Comparison of ENCODE assay signal across 15 cellular contexts in genomic region chr2:214816135-214816534, GRCh38. TPM values are rescaled to one million over a fixed set of nuclear protein-coding genes. Genes with fewer than 3 reads are reported as not detected.
DNase-seq lines count a peak whose midpoint lies in the region; ATAC-seq and TF ChIP-seq lines count a peak whose summit lies in the region.
"Had no signal": no experiment of that assay in that cellular context is flagged by ENCODE, and none has a peak within 500 bp of the region (broad histone marks: within the 10 kb centered on the region; RNA-seq: fewer than 3 reads in every experiment).

No MANE protein-coding gene starts in this region.

- no peak for TF ChIP-seq CTCF in HEK293 (tag by site-specific recombination; IDR thresholded peaks at IDR 0.05)
- TF ChIP-seq CTCF in fibroblast of villous mesenchyme (IDR thresholded peaks at IDR 0.05; ENCODE audit: insufficient read depth, low read depth, low read length), result no peak
- no peak for TF ChIP-seq CTCF in upper lobe of right lung (IDR thresholded peaks at IDR 0.05)

- no peaks in the 10 kb centered on the region for H3K4me1 ChIP-seq in HEK293 (ENCODE audit: control insufficient read depth, insufficient read depth, low read length)
- no peaks in the 10 kb centered on the region for H3K4me1 ChIP-seq in upper lobe of right lung
- H3K4me1 ChIP-seq in aorta (ENCODE audit: control insufficient read depth in 1 of 2, insufficient read depth in 2 of 2, low read length in 2 of 2), result no peaks in the 10 kb centered on the region
- H3K4me1 ChIP-seq: A549, Caco-2, HAP-1 had no signal

- CTCF ChIA-PET in HEK293 (lab: Yijun Ruan, JAX), result interaction anchor here (0.5 to 1.1 kb wide), 2 partner anchors 15 to 154 kb away, joined by 3 to 5 read pairs; no protein-coding TSS in a partner anchor

- no peak overlapping the region for H3K27ac ChIP-seq in HEK293 (ENCODE audit: extremely low read depth, low read depth, low read length)
- no peak overlapping the region for H3K27ac ChIP-seq in upper lobe of right lung
- H3K27ac ChIP-seq in aorta (ENCODE audit: low read depth in 1 of 2, low read length in 2 of 2), result no peak overlapping the region
- H3K27ac ChIP-seq: A549, C4-2B, GM23248 had no signal

- POLR2A ChIA-PET in HEK293 (lab: Yijun Ruan, JAX), result no interaction called here

- H3K4me3 ChIP-seq in HEK293 (ENCODE audit: low read depth, low read length), result no peak overlapping the region
- H3K4me3 ChIP-seq in fibroblast of villous mesenchyme (ENCODE audit: low read depth, low read length), result no peak overlapping the region
- H3K4me3 ChIP-seq in upper lobe of right lung, result no peak overlapping the region
- H3K4me3 ChIP-seq in aorta (ENCODE audit: low read length in 2 of 2), result no peak overlapping the region
- H3K4me3 ChIP-seq: A549, GM23248, HAP-1 had no signal

- no peak for ATAC-seq in upper lobe of right lung
- ATAC-seq in aorta (ENCODE audit: low FRiP score), result no peak
- ATAC-seq: A549, HepG2 had no signal

- DNase-seq in NCI-H2227 (lab: John Stamatoyannopoulos, UW; ENCODE audit: unreplicated experiment), result peak; percentile 56
- DNase-seq in fibroblast of villous mesenchyme (ENCODE audit: low read depth), result peak; percentile 4
- DNase-seq in upper lobe of right lung, result no peak
- DNase-seq in HUDEP-2 (lab: John Stamatoyannopoulos, UW; ENCODE audit: unreplicated experiment in 76 of 76), result no peak
- DNase-seq in aorta, result no peak
- DNase-seq: AML-193; Caco-2; CD4-positive, alpha-beta T cell; GM23248; HFFc6 had no signal

- 57 to 60% methylated on average over 1 of the region's 1 CpG for WGBS in aorta, 2 donors

- H3K27me3 ChIP-seq in upper lobe of right lung, result no peaks in the 10 kb centered on the region
- no peaks in the 10 kb centered on the region for H3K27me3 ChIP-seq in aorta (ENCODE audit: control insufficient read depth in 1 of 2, insufficient read depth in 2 of 2, low read length in 1 of 2)

- H3K9me3 ChIP-seq in HEK293 (ENCODE audit: control insufficient read depth, insufficient read depth, low read depth, low read length) (no peaks in the 10 kb centered on the region), upper lobe of right lung (no peaks in the 10 kb centered on the region), aorta (ENCODE audit: control insufficient read depth, low read length) (no peaks in the 10 kb centered on the region)
- H3K9me3 ChIP-seq: A549, Caco-2, HAP-1 had no signal

- H3K36me3 ChIP-seq in HEK293 (ENCODE audit: control insufficient read depth in 2 of 2, insufficient read depth in 1 of 2, low read length in 2 of 2), result no peaks in the 10 kb centered on the region
- H3K36me3 ChIP-seq in upper lobe of right lung, result no peaks in the 10 kb centered on the region
- no peaks in the 10 kb centered on the region for H3K36me3 ChIP-seq in aorta (ENCODE audit: control insufficient read depth in 1 of 2, insufficient read depth in 2 of 2, low read length in 1 of 2)
- H3K36me3 ChIP-seq: HAP-1 had no signal

- intact Hi-C loops in upper lobe of right lung (cut with DNase I) (no loop called here), aorta (cut with DNase I) (loop anchor here in 1 of 2 donors (10.0 kb wide), 1 partner anchor 459 kb away; no protein-coding TSS in a partner anchor)

TF ChIP-seq in HEK293, 187 proteins besides CTCF, POLR2A, EP300 and RAD21 (continues in another document):
- TF ChIP-seq ZNF449 (tag by site-specific recombination; IDR thresholded peaks at IDR 0.05) (no peak), PRDM4 (tag by site-specific recombination; IDR thresholded peaks at IDR 0.05) (no peak), ZNF184 (tag by site-specific recombination; IDR thresholded peaks at IDR 0.05) (no peak), SP7 (tag by site-specific recombination; IDR thresholded peaks at IDR 0.05) (peak; percentile 89), ZNF610 (tag by site-specific recombination; IDR thresholded peaks at IDR 0.05; ENCODE audit: borderline replicate concordance) (no peak), ZNF280C (tag by site-specific recombination; IDR thresholded peaks at IDR 0.05) (no peak), ZNF394 (tag by site-specific recombination; IDR thresholded peaks at IDR 0.05; ENCODE audit: borderline replicate concordance) (no peak), SETDB1 (IDR thresholded peaks at IDR 0.05; ENCODE audit: insufficient read length, low read length) (no peak), TCF7L2 (IDR thresholded peaks at IDR 0.05; ENCODE audit: borderline replicate concordance, low read depth, low read length) (no peak), ZNF600 (tag by site-specific recombination; IDR thresholded peaks at IDR 0.05) (no peak), ZBTB10 (tag by site-specific recombination; IDR thresholded peaks at IDR 0.05) (no peak), ZSCAN30 (tag by site-specific recombination; IDR thresholded peaks at IDR 0.05) (no peak), FEZF1 (tag by site-specific recombination; IDR thresholded peaks at IDR 0.05) (peak; percentile 21; the same call in 1 of the 2 replicates), ZNF37A (tag by site-specific recombination; IDR thresholded peaks at IDR 0.05) (no peak), KLF7 (tag by site-specific recombination; IDR thresholded peaks at IDR 0.05; ENCODE audit: borderline replicate concordance) (no peak), ZSCAN16 (tag by site-specific recombination; IDR thresholded peaks at IDR 0.05) (no peak)

RNA-seq across cellular contexts. Expression of gene BARD1, which starts 6.7 kb away (rescaled TPM):
- total RNA-seq in fibroblast of villous mesenchyme, result 25.8 and 41.0 TPM in 2 replicates
- 11.3 TPM for total RNA-seq in upper lobe of right lung
- 10 to 100 TPM; 19.0 to 21.2 TPM for total RNA-seq in aorta
- 1 to 10 TPM in 1 of 2 donors, under 1 TPM in 1; 0.25 to 3.3 TPM for polyA plus RNA-seq in aorta

Comparison
In these comparisons a context has a peak if more than half of its experiments do, and no peak if none do; other contexts are left out.
1. DNase-seq: peak in NCI-H2227 (single experiment) and fibroblast of villous mesenchyme (single experiment); none in upper lobe of right lung (single experiment), HUDEP-2 (0 of 76) and aorta (0 of 2).